25 cellular contexts compared by ENCODE assay signal in the genomic region with DNA sequence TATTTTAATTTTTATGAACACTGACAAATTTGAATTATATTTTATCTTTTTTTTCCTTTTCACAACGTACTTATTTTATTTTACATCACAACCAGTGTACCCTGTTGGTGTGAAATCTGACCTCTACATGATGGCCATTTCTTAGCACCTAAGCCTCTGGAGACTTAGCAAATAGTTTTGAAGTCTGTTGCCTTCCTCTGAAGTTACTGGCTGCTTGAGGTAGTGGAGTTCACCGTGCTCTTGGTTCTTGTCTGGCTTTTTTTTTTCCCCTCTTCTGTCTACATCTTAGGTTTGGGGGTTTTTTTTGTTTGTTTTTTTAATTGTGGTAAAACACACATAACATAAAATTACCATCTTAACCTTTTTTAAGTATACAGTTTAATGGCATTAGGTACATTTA.
"Had no signal": no experiment of that assay in that cellular context is flagged by ENCODE, and none has a peak within 500 bp of the region (broad histone marks: within the 10 kb centered on the region; RNA-seq: fewer than 3 reads in every experiment).

No MANE protein-coding gene starts in this region.

- H3K27me3 ChIP-seq: breast epithelium, left lung, spleen, tibial nerve had no signal

- ATAC-seq: left lung, right cardiac atrium had no signal

- H3K9me3 Mint-ChIP-seq: activated CD4-positive, alpha-beta memory T cell treated with anti-CD3 and anti-CD28 coated beads for 36 hours; activated CD4-positive, alpha-beta T cell treated with anti-CD3 and anti-CD28 coated beads, Interleukin-2, amount 10 ng/mL, durations not matched to agents 24 days and 14 days had no signal

- H3K27ac ChIP-seq: breast epithelium, left lung, spleen had no signal

- H3K4me1 ChIP-seq: breast epithelium had no signal

- H3K4me1 Mint-ChIP-seq: neural crest cell had no signal

- H3K4me3 Mint-ChIP-seq: activated CD4-positive, alpha-beta memory T cell treated with anti-CD3 and anti-CD28 coated beads for 36 hours; activated CD4-positive, alpha-beta T cell treated with anti-CD3 and anti-CD28 coated beads, Interleukin-2, amount 10 ng/mL, durations not matched to agents 24 days and 14 days; activated naive CD4-positive, alpha-beta T cell treated with anti-CD3 and anti-CD28 coated beads, Interleukin-2, amount 10 ng/mL, durations not matched to agents 7 days and 5 days; activated T-helper 1 cell treated with anti-CD3 and anti-CD28 coated beads, Interleukin-12 subunit alpha, Interleukin-12 subunit beta, Interleukin-2, Interleukin-4 antibody, amounts not matched to agents 30 ng/mL and 10 ng/mL and 1 ng/mL, durations not matched to agents 14 hours and 24 hours and 36 hours; neural crest cell had no signal

- H3K4me3 ChIP-seq: breast epithelium, left lung, lung, spleen, tibial nerve had no signal

- H3K36me3 ChIP-seq: breast epithelium had no signal

- H3K9me3 ChIP-seq: breast epithelium, left lung, spleen had no signal

- DNase-seq: activated CD4-positive, alpha-beta memory T cell treated with anti-CD3 and anti-CD28 coated beads for 36 hours; activated CD4-positive, alpha-beta T cell treated with anti-CD3 and anti-CD28 coated beads, Interleukin-2, amount 10 ng/mL, durations not matched to agents 24 days and 14 days; activated CD4-positive, CD25-positive, alpha-beta regulatory T cell treated with anti-CD3 and anti-CD28 coated beads, Interleukin-2, amount 50 U/mL, for 72 hours; activated CD8-positive, alpha-beta memory T cell treated with anti-CD3 and anti-CD28 coated beads, Interleukin-2, amount 50 U/mL, for 4 hours; activated effector memory CD4-positive, alpha-beta T cell treated with anti-CD3 and anti-CD28 coated beads, Interleukin-2, amount 50 U/mL, for 16 hours; activated naive CD4-positive, alpha-beta T cell treated with anti-CD3 and anti-CD28 coated beads, Interleukin-2, amount 10 ng/mL, durations not matched to agents 7 days and 5 days; activated T-cell treated with anti-CD3 and anti-CD28 coated beads, Interleukin-2, amount 50 U/mL, for 1 hour; central memory CD4-positive, alpha-beta T cell; dermis blood vessel endothelial cell; effector CD4-positive, alpha-beta T cell; glutamatergic neuron; left lung; mesendoderm; occipital lobe; right cardiac atrium; spleen; stimulated activated CD4-positive, alpha-beta T cell treated with anti-CD3 and anti-CD28 coated beads, Interleukin-2, amount 100 ng/mL, for 48 hours; stimulated activated naive CD4-positive, alpha-beta T cell treated with Interleukin-2 at 50 U/mL for 16 hours; SW 1271; T-helper 2 cell had no signal

- H3K27me3 Mint-ChIP-seq: activated CD4-positive, alpha-beta memory T cell treated with anti-CD3 and anti-CD28 coated beads for 36 hours; activated CD4-positive, alpha-beta T cell treated with anti-CD3 and anti-CD28 coated beads, Interleukin-2, amount 10 ng/mL, durations not matched to agents 24 days and 14 days; activated naive CD4-positive, alpha-beta T cell treated with anti-CD3 and anti-CD28 coated beads, Interleukin-2, amount 10 ng/mL, durations not matched to agents 7 days and 5 days had no signal

- H3K27ac Mint-ChIP-seq: activated CD4-positive, alpha-beta memory T cell treated with anti-CD3 and anti-CD28 coated beads for 36 hours; activated CD4-positive, alpha-beta T cell treated with anti-CD3 and anti-CD28 coated beads, Interleukin-2, amount 10 ng/mL, durations not matched to agents 24 days and 14 days had no signal
